ENCODE assay signal across 16 cellular contexts in genomic region chr2:210442457-210442856, GRCh38. TPM values are rescaled to one million over a fixed set of nuclear protein-coding genes. Genes with fewer than 3 reads are reported as not detected.
DNase-seq lines count a peak whose midpoint lies in the region; ATAC-seq and TF ChIP-seq lines count a peak whose summit lies in the region.
"Had no signal": no experiment of that assay in that cellular context is flagged by ENCODE, and none has a peak within 500 bp of the region (broad histone marks: within the 10 kb centered on the region; RNA-seq: fewer than 3 reads in every experiment).

No MANE protein-coding gene starts in this region.

- DNase-seq in dorsolateral prefrontal cortex (no peak), hepatocyte (ENCODE audit: low spot score) (no peak), cardiac septum (ENCODE audit: low spot score) (no peak)
- no peak for DNase-seq in activated CD4-positive, alpha-beta T cell treated with anti-CD3 and anti-CD28 coated beads, Interleukin-2, amount 50 U/mL, for 1 hour
- DNase-seq: activated CD4-positive, alpha-beta T cell treated with anti-CD3 and anti-CD28 coated beads for 48 hours; activated naive CD8-positive, alpha-beta T cell treated with anti-CD3 and anti-CD28 coated beads, Interleukin-2, amount 10 ng/mL, durations not matched to agents 7 days and 5 days; activated T-cell treated with anti-CD3 and anti-CD28 coated beads, Interleukin-2, amount 50 U/mL, for 4 hours; AML-193; DMS 273 treated with DMSO at 0.1 percent for 48 hours; left ventricle myocardium superior had no signal

- no peak overlapping the region for H2AFZ ChIP-seq in hepatocyte

- H3K4me1 ChIP-seq in hepatocyte (ENCODE audit: insufficient read depth), result peaks cover 3% of the 10 kb centered on the region
- H3K4me1 ChIP-seq: suprapubic skin had no signal

- no peak overlapping the region for H3K4me3 ChIP-seq in dorsolateral prefrontal cortex
- no peak overlapping the region for H3K4me3 ChIP-seq in hepatocyte
- H3K4me3 ChIP-seq: suprapubic skin had no signal

- 98% methylated on average over 2 of the region's 2 CpGs for WGBS in hepatocyte (ENCODE audit: low lambda C conversion rate, missing lambda C conversion rate)

- no peaks in the 10 kb centered on the region for H3K79me2 ChIP-seq in hepatocyte

- H4K20me1 ChIP-seq in hepatocyte (ENCODE audit: insufficient read depth, poor library complexity, severe bottlenecking), result no peaks in the 10 kb centered on the region

- intact Hi-C loops in dorsolateral prefrontal cortex (cut with DNase I), result loop anchor here in 1 of 2 donors (5.0 to 10.0 kb wide), 2 partner anchors 60 to 152 kb away; no protein-coding TSS in a partner anchor
- intact Hi-C loops in cardiac septum (cut with DNase I), result no loop called here

- H3K27me3 ChIP-seq in dorsolateral prefrontal cortex (no peaks in the 10 kb centered on the region), hepatocyte (no peaks in the 10 kb centered on the region)
- H3K27me3 ChIP-seq: suprapubic skin had no signal

- peak; percentile 71 for ATAC-seq in GM18511 (IDR thresholded peaks at IDR 0.05; ENCODE audit: unreplicated experiment)
- peak; percentile 81 for ATAC-seq in GM21447 (IDR thresholded peaks at IDR 0.05; ENCODE audit: unreplicated experiment)
- ATAC-seq in HG03095 (IDR thresholded peaks at IDR 0.05; ENCODE audit: unreplicated experiment), result peak; percentile 75
- ATAC-seq in GM18870 (IDR thresholded peaks at IDR 0.05; ENCODE audit: unreplicated experiment), result no peak
- ATAC-seq: activated T-cell treated with anti-CD3 and anti-CD28 coated beads, Interleukin-2, amount 50 U/mL, for 4 hours; left ventricle myocardium superior; Right ventricle myocardium inferior had no signal

- H3K36me3 ChIP-seq in hepatocyte (replicated peaks; ENCODE audit: insufficient read depth, low read depth), result peaks cover 5% of the 10 kb centered on the region

- H3K9me3 ChIP-seq in hepatocyte (ENCODE audit: low read depth), result no peaks in the 10 kb centered on the region
- H3K9me3 ChIP-seq: suprapubic skin had no signal

- H3K9me2 ChIP-seq in hepatocyte (replicated peaks; ENCODE audit: insufficient read depth), result no peaks in the 10 kb centered on the region

- H3K4me2 ChIP-seq in hepatocyte, result no peak overlapping the region

- TF ChIP-seq CTCF in dorsolateral prefrontal cortex (IDR thresholded peaks at IDR 0.05 in 54 of 56, conservative IDR thresholded peaks at IDR 0.05 in 2 of 56; ENCODE audit: low read depth in 1 of 56, partially characterized antibody in 56 of 56) (no peak), hepatocyte (IDR thresholded peaks at IDR 0.05; ENCODE audit: poor library complexity) (no peak)

- H3K27ac ChIP-seq in dorsolateral prefrontal cortex (peak overlapping the region in 44 of 59 donors; percentile 0 to 84 (median 56)), hepatocyte (no peak overlapping the region)
- H3K27ac ChIP-seq: suprapubic skin had no signal

RNA-seq across cellular contexts. Expression of gene LANCL1, which starts 34.1 kb away (rescaled TPM):
- 100 to 1,000 TPM in 118 of 120 experiments, 10 to 100 TPM in 2; 71.4 to 393 (median 221) TPM for total RNA-seq in dorsolateral prefrontal cortex
- 40.2 and 43.7 TPM in 2 replicates for total RNA-seq in hepatocyte
- polyA plus RNA-seq in hepatocyte, result 13.5 and 22.7 TPM in 2 replicates
- total RNA-seq in cardiac septum, result 50.8 TPM
